In the genomic region with DNA sequence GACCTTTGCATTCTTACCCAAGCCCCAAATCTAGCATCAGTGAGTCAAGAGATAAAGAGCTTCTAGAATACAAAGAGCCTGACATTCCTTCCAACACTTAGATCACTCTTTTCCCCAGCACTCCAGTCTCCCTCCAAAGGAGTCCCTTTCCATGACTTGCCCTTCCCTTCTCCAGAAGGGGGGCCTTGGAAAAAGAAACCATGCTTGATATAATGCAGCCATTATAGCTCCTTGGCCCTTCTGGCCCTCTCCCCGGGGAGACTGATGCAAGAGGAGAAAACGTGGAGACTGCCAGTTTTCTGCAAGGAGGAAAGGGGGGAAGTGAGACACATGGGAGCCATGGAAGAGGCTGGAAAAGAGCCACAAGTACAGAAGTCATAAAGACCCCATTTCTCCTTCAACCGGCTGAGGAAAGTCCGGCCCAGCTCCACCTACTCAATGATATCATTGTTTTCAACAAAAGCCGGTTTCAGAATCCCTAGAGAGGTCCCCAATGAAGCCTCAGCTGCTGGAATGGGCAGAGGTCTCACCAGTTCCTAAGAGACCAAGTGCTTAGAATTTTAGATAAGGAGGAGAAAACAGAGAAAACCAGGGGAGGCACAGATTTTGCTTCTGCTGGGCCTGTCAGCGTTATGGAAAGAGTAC, we compare ENCODE assay signal across 13 cellular contexts. TPM values are rescaled to one million over a fixed set of nuclear protein-coding genes. Genes with fewer than 3 reads are reported as not detected.
DNase-seq lines count a peak whose midpoint lies in the region; ATAC-seq, FAIRE-seq and TF ChIP-seq lines count a peak whose summit lies in the region.
"Had no signal": no experiment of that assay in that cellular context is flagged by ENCODE, and none has a peak within 500 bp of the region (broad histone marks: within the 10 kb centered on the region; RNA-seq: fewer than 3 reads in every experiment).

No MANE protein-coding gene starts in this region.

- no peak for FAIRE-seq in astrocyte (lab: Jason Lieb, UNC)

- TF ChIP-seq CTCF in astrocyte (IDR thresholded peaks at IDR 0.05; ENCODE audit: insufficient read depth, low read depth, low read length) (no peak), OCI-LY7 (conservative IDR thresholded peaks at IDR 0.05; ENCODE audit: low read length) (no peak)

- H3K9me3 ChIP-seq in astrocyte (ENCODE audit: insufficient read depth, low read depth, low read length) = no peaks in the 10 kb centered on the region
- H3K9me3 ChIP-seq in right cardiac atrium (ENCODE audit: control insufficient read depth, low read length) = no peaks in the 10 kb centered on the region
- H3K9me3 ChIP-seq in OCI-LY7 (ENCODE audit: low read length) = no peaks in the 10 kb centered on the region
- H3K9me3 ChIP-seq: MG63 had no signal

- H3K79me2 ChIP-seq in astrocyte (ENCODE audit: insufficient read depth, low read length) = peaks cover 100% of the 10 kb centered on the region
- H3K79me2 ChIP-seq in OCI-LY7 (ENCODE audit: insufficient read depth, low read depth, low read length) = no peaks in the 10 kb centered on the region

- intact Hi-C loops in right cardiac atrium (cut with DNase I) (no loop called here), OCI-LY7 (cut with micrococcal nuclease; ENCODE audit: unreplicated experiment) (no loop called here)

- no TSS peak for BruUV-seq in OCI-LY7 (replicated peaks; lab: Mats Ljungman, UMichigan)

- H3K4me3 ChIP-seq in astrocyte (ENCODE audit: insufficient read depth, low read depth, low read length) = no peak overlapping the region
- H3K4me3 ChIP-seq in right cardiac atrium (ENCODE audit: low read length) = no peak overlapping the region
- no peak overlapping the region for H3K4me3 ChIP-seq in OCI-LY7 (ENCODE audit: low read depth, low read length, poor library complexity, severe bottlenecking)
- H3K4me3 ChIP-seq: MG63 had no signal

- no peak for DNase-seq in activated CD8-positive, alpha-beta memory T cell treated with anti-CD3 and anti-CD28 coated beads, Interleukin-2, amount 10 ng/mL, durations not matched to agents 7 days and 5 days
- no peak for DNase-seq in activated CD8-positive, alpha-beta memory T cell treated with anti-CD3 and anti-CD28 coated beads for 24 hours
- DNase-seq in astrocyte (ENCODE audit: low read depth) = peak; percentile 71
- peak; percentile 81 to 90 (median 84) for DNase-seq in right cardiac atrium
- DNase-seq in substantia nigra (lab: John Stamatoyannopoulos, UW) = peak in 2 of 49 donors; percentile 12 to 35
- DNase-seq in OCI-LY7 (ENCODE audit: low spot score) = no peak
- DNase-seq in NCI-H82 (lab: John Stamatoyannopoulos, UW) = no peak
- DNase-seq: activated CD4-positive, CD25-positive, alpha-beta regulatory T cell; MG63; NCI-H446; stimulated activated CD4-positive, alpha-beta T cell treated with anti-CD3 and anti-CD28 coated beads, Interleukin-2, amount 100 ng/mL, for 24 hours had no signal

- H4K20me1 ChIP-seq in astrocyte (ENCODE audit: insufficient read depth, low read length) = peaks cover 88% of the 10 kb centered on the region
- no peaks in the 10 kb centered on the region for H4K20me1 ChIP-seq in OCI-LY7 (ENCODE audit: insufficient read depth, low read length)

- peak overlapping the region; percentile 24 for H3K9ac ChIP-seq in astrocyte (ENCODE audit: low read length)

- H3K4me1 Mint-ChIP-seq in activated CD8-positive, alpha-beta memory T cell treated with anti-CD3 and anti-CD28 coated beads, Interleukin-2, amount 10 ng/mL, durations not matched to agents 7 days and 5 days = peaks cover 97% of the 10 kb centered on the region
- peaks cover 70% of the 10 kb centered on the region for H3K4me1 Mint-ChIP-seq in astrocyte (ENCODE audit: low read depth, unreplicated experiment)

- H3K4me2 ChIP-seq in astrocyte (ENCODE audit: low read length) (peak overlapping the region; percentile 86), OCI-LY7 (ENCODE audit: low read length) (no peak overlapping the region)

- 31% methylated on average over 6 of the region's 6 CpGs for WGBS in right cardiac atrium

- no peaks in the 10 kb centered on the region for H3K9me3 Mint-ChIP-seq in activated CD8-positive, alpha-beta memory T cell treated with anti-CD3 and anti-CD28 coated beads, Interleukin-2, amount 10 ng/mL, durations not matched to agents 7 days and 5 days (ENCODE audit: low read depth)
- H3K9me3 Mint-ChIP-seq in astrocyte (ENCODE audit: unreplicated experiment) = no peaks in the 10 kb centered on the region
- H3K9me3 Mint-ChIP-seq: stimulated activated naive CD8-positive, alpha-beta T cell treated with anti-CD3 and anti-CD28 coated beads, Interleukin-15, Interleukin-2, amounts not matched to agents 100 ng/mL and 50 ng/mL, for 24 hours had no signal

- POLR2A ChIA-PET in OCI-LY7 (lab: Charles Lee) = interaction anchor here (0.6 to 1.7 kb wide), 3 partner anchors 12 to 47 kb away, joined by 3 to 5 read pairs (median 4); no protein-coding TSS in a partner anchor

- peak overlapping the region; percentile 97 for H3K27ac ChIP-seq in astrocyte (ENCODE audit: low read depth, low read length)
- H3K27ac ChIP-seq in right cardiac atrium (ENCODE audit: low read length) = peak overlapping the region; percentile 84
- H3K27ac ChIP-seq in substantia nigra (ENCODE audit: low read depth, low read length, poor library complexity, severe bottlenecking) = peak overlapping the region; percentile 26
- H3K27ac ChIP-seq in OCI-LY7 (ENCODE audit: low read depth, low read length, poor library complexity, severe bottlenecking) = no peak overlapping the region

- H3K4me1 ChIP-seq in astrocyte (ENCODE audit: insufficient read depth, low read length) (peaks cover 87% of the 10 kb centered on the region), right cardiac atrium (ENCODE audit: control insufficient read depth, insufficient read depth, low read length) (peaks cover 35% of the 10 kb centered on the region), OCI-LY7 (ENCODE audit: insufficient read depth, low read length, poor library complexity, severe bottlenecking) (peaks cover 25% of the 10 kb centered on the region)

- no peaks in the 10 kb centered on the region for H3K27me3 Mint-ChIP-seq in activated CD8-positive, alpha-beta memory T cell treated with anti-CD3 and anti-CD28 coated beads, Interleukin-2, amount 10 ng/mL, durations not matched to agents 7 days and 5 days
- no peaks in the 10 kb centered on the region for H3K27me3 Mint-ChIP-seq in astrocyte (ENCODE audit: low read depth, unreplicated experiment)
- H3K27me3 Mint-ChIP-seq: stimulated activated naive CD8-positive, alpha-beta T cell treated with anti-CD3 and anti-CD28 coated beads, Interleukin-15, Interleukin-2, amounts not matched to agents 100 ng/mL and 50 ng/mL, for 24 hours had no signal

- H3K36me3 Mint-ChIP-seq in activated CD8-positive, alpha-beta memory T cell treated with anti-CD3 and anti-CD28 coated beads, Interleukin-2, amount 10 ng/mL, durations not matched to agents 7 days and 5 days = peaks cover 71% of the 10 kb centered on the region
- H3K36me3 Mint-ChIP-seq in astrocyte (ENCODE audit: low read depth, unreplicated experiment) = peaks cover 30% of the 10 kb centered on the region

- H3K9me2 ChIP-seq in OCI-LY7 (ENCODE audit: insufficient read depth, low read length) = no peaks in the 10 kb centered on the region

- H3K4me3 Mint-ChIP-seq in activated CD8-positive, alpha-beta memory T cell treated with anti-CD3 and anti-CD28 coated beads, Interleukin-2, amount 10 ng/mL, durations not matched to agents 7 days and 5 days = no peak overlapping the region
- H3K4me3 Mint-ChIP-seq in astrocyte (ENCODE audit: unreplicated experiment) = peak overlapping the region; percentile 61
- H3K4me3 Mint-ChIP-seq: stimulated activated naive CD8-positive, alpha-beta T cell treated with anti-CD3 and anti-CD28 coated beads, Interleukin-15, Interleukin-2, amounts not matched to agents 100 ng/mL and 50 ng/mL, for 24 hours had no signal

- ATAC-seq in activated CD8-positive, alpha-beta memory T cell treated with anti-CD3 and anti-CD28 coated beads, Interleukin-2, amount 10 ng/mL, durations not matched to agents 7 days and 5 days = no peak
- ATAC-seq in right cardiac atrium (peak; percentile 88 to 91), GM19023 (IDR thresholded peaks at IDR 0.05; ENCODE audit: unreplicated experiment) (no peak)

- H3K27me3 ChIP-seq in astrocyte (ENCODE audit: insufficient read depth, low read length) (no peaks in the 10 kb centered on the region), right cardiac atrium (ENCODE audit: control insufficient read depth, insufficient read depth) (no peaks in the 10 kb centered on the region)
- H3K27me3 ChIP-seq: MG63 had no signal

- peak overlapping the region; percentile 95 for H3K27ac Mint-ChIP-seq in activated CD8-positive, alpha-beta memory T cell treated with anti-CD3 and anti-CD28 coated beads, Interleukin-2, amount 10 ng/mL, durations not matched to agents 7 days and 5 days
- H3K27ac Mint-ChIP-seq in astrocyte (ENCODE audit: unreplicated experiment) = peak overlapping the region; percentile 79
- H3K27ac Mint-ChIP-seq: stimulated activated naive CD8-positive, alpha-beta T cell treated with anti-CD3 and anti-CD28 coated beads, Interleukin-15, Interleukin-2, amounts not matched to agents 100 ng/mL and 50 ng/mL, for 24 hours had no signal

- H2AFZ ChIP-seq in astrocyte (ENCODE audit: low read depth, low read length) (no peak overlapping the region), OCI-LY7 (ENCODE audit: low read length) (no peak overlapping the region)

- H3K36me3 ChIP-seq in astrocyte (ENCODE audit: insufficient read depth, low read length) = no peaks in the 10 kb centered on the region
- H3K36me3 ChIP-seq in OCI-LY7 (ENCODE audit: insufficient read depth, low read length) = peaks cover 24% of the 10 kb centered on the region
- H3K36me3 ChIP-seq: MG63 had no signal

- CTCF ChIA-PET in activated CD8-positive, alpha-beta memory T cell treated with anti-CD3 and anti-CD28 coated beads, Interleukin-2, amount 10 ng/mL, durations not matched to agents 7 days and 5 days (lab: Charles Lee) = interaction anchor here (1.0 to 2.3 kb wide), 6 partner anchors 9 to 172 kb away, joined by 3 to 7 read pairs (median 5); no protein-coding TSS in a partner anchor
- CTCF ChIA-PET in OCI-LY7 (lab: Charles Lee; ENCODE audit: unreplicated experiment) = interaction anchor here (1.6 kb wide), 1 partner anchor 11 kb away, joined by 5 read pairs; no protein-coding TSS in a partner anchor

RNA-seq across cellular contexts. Expression of gene ADAM19, which starts 29.0 kb away (rescaled TPM):
- total RNA-seq in activated CD8-positive, alpha-beta memory T cell treated with anti-CD3 and anti-CD28 coated beads, Interleukin-2, amount 10 ng/mL, durations not matched to agents 7 days and 5 days = 100 to 1,000 TPM; 219 to 341 TPM
- total RNA-seq in astrocyte (316 and 332 TPM in 2 replicates), right cardiac atrium (10 to 100 TPM; 21.7 to 60.2 (median 24.5) TPM), OCI-LY7 (2022) (78.3 and 103 TPM in 2 replicates)
- 10.5 TPM for polyA plus RNA-seq in right cardiac atrium
- 19.0 and 24.2 TPM in 2 replicates for total RNA-seq in OCI-LY7 (2014; rRNA removed; shearing (Covaris generic))

Comparison
In these comparisons a context has a peak if more than half of its experiments do, and no peak if none do; other contexts are left out.
1. ATAC-seq: peak in right cardiac atrium (2 of 2); none in activated CD8-positive, alpha-beta memory T cell treated with anti-CD3 and anti-CD28 coated beads, Interleukin-2, amount 10 ng/mL, durations not matched to agents 7 days and 5 days (single experiment) and GM19023 (single experiment).
2. DNase-seq: peak in astrocyte (single experiment) and right cardiac atrium (3 of 3); none in activated CD8-positive, alpha-beta memory T cell treated with anti-CD3 and anti-CD28 coated beads, Interleukin-2, amount 10 ng/mL, durations not matched to agents 7 days and 5 days (single experiment), activated CD8-positive, alpha-beta memory T cell treated with anti-CD3 and anti-CD28 coated beads for 24 hours (single experiment), OCI-LY7 (single experiment) and NCI-H82 (single experiment).